9 cellular contexts compared by ENCODE assay signal in genomic region chr13:97627566-97627965, GRCh38.
DNase-seq lines count a peak whose midpoint lies in the region; ATAC-seq, FAIRE-seq and TF ChIP-seq lines count a peak whose summit lies in the region.
"Had no signal": no experiment of that assay in that cellular context is flagged by ENCODE, and none has a peak within 500 bp of the region (broad histone marks: within the 10 kb centered on the region; RNA-seq: fewer than 3 reads in every experiment).

No MANE protein-coding gene starts in this region.

- peaks cover 0 to 10% (median 0%) of the 10 kb centered on the region in 5 donors for H3K36me3 Mint-ChIP-seq in naive thymus-derived CD4-positive, alpha-beta T cell

- no CpG with 5 or more reads among the region's 4 CpGs for WGBS in trophoblast cell (ENCODE audit: extremely low coverage, insufficient coverage, insufficient read length)

- no peak overlapping the region for H3K18ac ChIP-seq in trophoblast cell (ENCODE audit: low read length)

- peaks cover under 1 to 15% (median 4%) of the 10 kb centered on the region in 11 donors for H3K9me3 Mint-ChIP-seq in naive thymus-derived CD4-positive, alpha-beta T cell

- no peak overlapping the region for H3K27ac Mint-ChIP-seq in naive thymus-derived CD4-positive, alpha-beta T cell

- H4K91ac ChIP-seq in trophoblast cell (ENCODE audit: low read depth, low read length) = no peak overlapping the region

- peak; percentile 76 for DNase-seq in AG08395 (ENCODE audit: low spot score)
- peak; percentile 4 for DNase-seq in HuH-7 (ENCODE audit: low spot score)
- peak; percentile 78 for DNase-seq in astrocyte of the cerebellum (ENCODE audit: low read depth)
- DNase-seq in kidney = peak; percentile 77
- no peak for DNase-seq in trophoblast cell
- DNase-seq in activated CD4-positive, alpha-beta T cell treated with anti-CD3 and anti-CD28 coated beads, Interleukin-2, amount 50 U/mL, for 48 hours = no peak
- no peak for DNase-seq in naive thymus-derived CD4-positive, alpha-beta T cell
- DNase-seq: DND-41 had no signal

- H2AFZ ChIP-seq in trophoblast cell (ENCODE audit: insufficient read depth, low read length, poor library complexity) = no peak overlapping the region

- no peak overlapping the region for H3K4me3 Mint-ChIP-seq in naive thymus-derived CD4-positive, alpha-beta T cell

- no peak overlapping the region for H2BK12ac ChIP-seq in trophoblast cell (ENCODE audit: low read length)

- H2BK120ac ChIP-seq in trophoblast cell (ENCODE audit: insufficient read depth, low read length, poor library complexity) = no peak overlapping the region

- H3K4ac ChIP-seq in trophoblast cell (ENCODE audit: low read depth, low read length) = no peak overlapping the region

- POLR2A ChIA-PET in naive thymus-derived CD4-positive, alpha-beta T cell (lab: Charles Lee) = no interaction called here

- no peak overlapping the region for H4K12ac ChIP-seq in trophoblast cell (ENCODE audit: low read depth, low read length)

- H3K4me1 ChIP-seq in kidney (ENCODE audit: control insufficient read depth in 1 of 2, insufficient read depth in 1 of 2, low read depth in 1 of 2, low read length in 2 of 2) (no peaks in the 10 kb centered on the region), trophoblast cell (ENCODE audit: control insufficient read depth in 1 of 2, insufficient read depth in 2 of 2, low read length in 2 of 2) (no peaks in the 10 kb centered on the region)
- no peaks in the 10 kb centered on the region for H3K4me1 ChIP-seq in naive thymus-derived CD4-positive, alpha-beta T cell (ENCODE audit: control insufficient read depth in 2 of 2, insufficient read depth in 2 of 2, low read length in 2 of 2)

- H3K4me2 ChIP-seq in trophoblast cell (ENCODE audit: low read length) = no peak overlapping the region

- H3K9me3 ChIP-seq in kidney (ENCODE audit: control insufficient read depth in 1 of 2, low read length in 2 of 2) (no peaks in the 10 kb centered on the region), trophoblast cell (ENCODE audit: insufficient read depth, low read depth, low read length) (peaks cover 3% of the 10 kb centered on the region)
- peaks cover 0 to 5% (median 0%) of the 10 kb centered on the region in 3 experiments for H3K9me3 ChIP-seq in naive thymus-derived CD4-positive, alpha-beta T cell (ENCODE audit: control insufficient read depth in 2 of 3, low read length in 3 of 3)

- CTCF ChIA-PET in naive thymus-derived CD4-positive, alpha-beta T cell (lab: Charles Lee) = no interaction called here

- H3K36me3 ChIP-seq in kidney (ENCODE audit: control insufficient read depth in 1 of 2, insufficient read depth in 2 of 2, low read length in 2 of 2) (no peaks in the 10 kb centered on the region), trophoblast cell (ENCODE audit: control insufficient read depth in 1 of 2, insufficient read depth in 2 of 2, low read length in 2 of 2) (no peaks in the 10 kb centered on the region)
- H3K36me3 ChIP-seq in naive thymus-derived CD4-positive, alpha-beta T cell (ENCODE audit: control insufficient read depth in 2 of 3, insufficient read depth in 3 of 3, low read length in 3 of 3) = no peaks in the 10 kb centered on the region

- H3K14ac ChIP-seq in trophoblast cell (ENCODE audit: low read length) = no peak overlapping the region

- no peak overlapping the region for H4K8ac ChIP-seq in trophoblast cell (ENCODE audit: low read depth, low read length)

- in situ Hi-C loops in astrocyte of the cerebellum (cut with HindIII; ENCODE audit: low sequenced_read_pairs) = no loop called here

- H3K79me1 ChIP-seq in trophoblast cell (ENCODE audit: low read length) = no peaks in the 10 kb centered on the region

- intact Hi-C loops in kidney (cut with DNase I) = no loop called here
- intact Hi-C loops in naive thymus-derived CD4-positive, alpha-beta T cell (cut with micrococcal nuclease) = no loop called here

- TF ChIP-seq CTCF in astrocyte of the cerebellum (IDR thresholded peaks at IDR 0.05; ENCODE audit: low read depth, low read length, missing control alignments) (no peak), kidney (IDR thresholded peaks at IDR 0.05; ENCODE audit: borderline replicate concordance, extremely low read depth, insufficient read depth) (no peak)

- H3K9ac ChIP-seq in kidney (ENCODE audit: low read length in 2 of 2) = no peak overlapping the region
- no peak overlapping the region for H3K9ac ChIP-seq in trophoblast cell (ENCODE audit: low read length)

- H3K27me3 Mint-ChIP-seq in naive thymus-derived CD4-positive, alpha-beta T cell = peaks cover 0 to 57% (median 16%) of the 10 kb centered on the region in 5 donors

- no peaks in the 10 kb centered on the region for H3K4me1 Mint-ChIP-seq in naive thymus-derived CD4-positive, alpha-beta T cell

- H3K27ac ChIP-seq in kidney (ENCODE audit: low read depth in 2 of 2, low read length in 2 of 2) = no peak overlapping the region
- H3K27ac ChIP-seq in trophoblast cell (ENCODE audit: low read depth, low read length) = no peak overlapping the region
- H3K27ac ChIP-seq in naive thymus-derived CD4-positive, alpha-beta T cell (ENCODE audit: low read depth, low read length) = no peak overlapping the region

- no peaks in the 10 kb centered on the region for H3K27me3 ChIP-seq in trophoblast cell (ENCODE audit: insufficient read depth, low read length)
- H3K27me3 ChIP-seq in naive thymus-derived CD4-positive, alpha-beta T cell (ENCODE audit: control insufficient read depth in 2 of 2, insufficient read depth in 2 of 2, low read length in 2 of 2) = no peaks in the 10 kb centered on the region

- FAIRE-seq in kidney (lab: Jason Lieb, UNC) = no peak

- H2BK5ac ChIP-seq in trophoblast cell (ENCODE audit: low read depth, low read length, poor library complexity) = no peak overlapping the region

- H3K79me2 ChIP-seq in trophoblast cell (ENCODE audit: control insufficient read depth, insufficient read depth, low read length, poor library complexity) = no peaks in the 10 kb centered on the region

- ATAC-seq in GM19035 (IDR thresholded peaks at IDR 0.05; ENCODE audit: unreplicated experiment) = no peak
- ATAC-seq in naive thymus-derived CD4-positive, alpha-beta T cell = no peak

- H3K4me3 ChIP-seq in astrocyte of the cerebellum (ENCODE audit: low read depth, low read length) (no peak overlapping the region), kidney (ENCODE audit: low read length in 2 of 2) (no peak overlapping the region), trophoblast cell (ENCODE audit: low read depth, low read length) (no peak overlapping the region)
- H3K4me3 ChIP-seq in naive thymus-derived CD4-positive, alpha-beta T cell (ENCODE audit: low read length) = no peak overlapping the region

- no peak overlapping the region for H2AK5ac ChIP-seq in trophoblast cell (ENCODE audit: low read length)

- no peak overlapping the region for H3K23ac ChIP-seq in trophoblast cell (ENCODE audit: low read length)

Comparison
In these comparisons a context has a peak if more than half of its experiments do, and no peak if none do; other contexts are left out.
1. DNase-seq: peak in AG08395 (single experiment), HuH-7 (single experiment), astrocyte of the cerebellum (single experiment) and kidney (single experiment); none in trophoblast cell (0 of 2), activated CD4-positive, alpha-beta T cell treated with anti-CD3 and anti-CD28 coated beads, Interleukin-2, amount 50 U/mL, for 48 hours (0 of 2) and naive thymus-derived CD4-positive, alpha-beta T cell (0 of 9).